32 cellular contexts compared by ENCODE assay signal in the genomic region with DNA sequence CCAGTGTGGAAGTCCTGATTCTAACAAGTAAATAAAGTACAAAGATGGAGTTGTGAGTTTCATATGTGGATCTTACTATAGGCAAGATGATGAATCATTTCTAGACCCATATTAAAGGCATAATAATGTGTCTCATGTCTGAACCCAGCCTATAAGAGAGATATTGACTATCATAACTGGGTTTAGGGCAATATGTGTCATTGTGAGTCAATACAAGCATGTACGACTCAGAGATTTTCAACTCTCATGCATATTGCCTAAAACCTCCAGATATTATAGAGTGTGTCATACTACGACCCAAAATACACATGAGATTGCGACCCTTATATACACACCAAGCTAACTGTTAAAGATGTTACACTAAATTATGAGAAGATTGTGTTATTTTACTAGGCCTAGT.
"Had no signal": no experiment of that assay in that cellular context is flagged by ENCODE, and none has a peak within 500 bp of the region (broad histone marks: within the 10 kb centered on the region; RNA-seq: fewer than 3 reads in every experiment).

No MANE protein-coding gene starts in this region.

- H3K36me3 Mint-ChIP-seq: activated CD4-positive, alpha-beta memory T cell treated with anti-CD3 and anti-CD28 coated beads for 36 hours; activated CD8-positive, alpha-beta memory T cell treated with anti-CD3 and anti-CD28 coated beads, Interleukin-2, amount 10 ng/mL, durations not matched to agents 7 days and 5 days; activated naive CD4-positive, alpha-beta T cell treated with anti-CD3 and anti-CD28 coated beads, Interleukin-2, amount 10 ng/mL, durations not matched to agents 7 days and 5 days; T-cell had no signal

- DNase-seq: activated B cell treated with CpG ODN at 0.5 μM for 24 hours; activated CD4-positive, alpha-beta memory T cell treated with anti-CD3 and anti-CD28 coated beads for 36 hours; activated CD4-positive, alpha-beta T cell treated with anti-CD3 and anti-CD28 coated beads for 1 hour; activated CD4-positive, alpha-beta T cell treated with anti-CD3 and anti-CD28 coated beads for 48 hours; activated CD8-positive, alpha-beta memory T cell treated with anti-CD3 and anti-CD28 coated beads, Interleukin-2, amount 10 ng/mL, durations not matched to agents 7 days and 5 days; activated CD8-positive, alpha-beta memory T cell treated with anti-CD3 and anti-CD28 coated beads, Interleukin-2, amount 50 U/mL, for 4 hours; activated CD8-positive, alpha-beta T cell treated with anti-CD3 and anti-CD28 coated beads, Interleukin-2, amount 10 ng/mL, durations not matched to agents 7 days and 5 days; activated gamma-delta T cell; activated naive CD4-positive, alpha-beta T cell; activated naive CD4-positive, alpha-beta T cell treated with anti-CD3 and anti-CD28 coated beads, Interleukin-2, amount 10 ng/mL, durations not matched to agents 7 days and 5 days; activated T-cell treated with anti-CD3 and anti-CD28 coated beads, Interleukin-2, amount 50 U/mL, for 1 hour; activated T-cell treated with anti-CD3 and anti-CD28 coated beads, Interleukin-2, amount 50 U/mL, for 48 hours; adrenal gland; amygdala; aorta; body of pancreas; central memory CD4-positive, alpha-beta T cell; cerebellar nuclear complex; colonic mucosa; effector CD8-positive, alpha-beta T cell; esophagus squamous epithelium; foreskin melanocyte; heart right ventricle; SW 1271; T-cell; T1000; WERI-Rb-1 had no signal

- H3K4me3 ChIP-seq: adrenal gland, body of pancreas, cardiac muscle cell, colonic mucosa, esophagus squamous epithelium, gastroesophageal sphincter, heart right ventricle had no signal

- ATAC-seq: activated CD8-positive, alpha-beta memory T cell treated with anti-CD3 and anti-CD28 coated beads, Interleukin-2, amount 10 ng/mL, durations not matched to agents 7 days and 5 days; activated CD8-positive, alpha-beta T cell treated with anti-CD3 and anti-CD28 coated beads, Interleukin-2, amount 10 ng/mL, durations not matched to agents 7 days and 5 days; body of pancreas; gastroesophageal sphincter; heart right ventricle; T-cell had no signal

- H3K27ac Mint-ChIP-seq: activated B cell treated with CpG ODN at 0.5 μM for 24 hours; activated CD4-positive, alpha-beta memory T cell treated with anti-CD3 and anti-CD28 coated beads for 36 hours; activated CD8-positive, alpha-beta memory T cell treated with anti-CD3 and anti-CD28 coated beads, Interleukin-2, amount 10 ng/mL, durations not matched to agents 7 days and 5 days; activated CD8-positive, alpha-beta T cell treated with anti-CD3 and anti-CD28 coated beads, Interleukin-2, amount 10 ng/mL, durations not matched to agents 7 days and 5 days; activated naive CD4-positive, alpha-beta T cell treated with anti-CD3 and anti-CD28 coated beads, Interleukin-2, amount 10 ng/mL, durations not matched to agents 7 days and 5 days; activated T-helper 1 cell treated with anti-CD3 and anti-CD28 coated beads, Interleukin-12 subunit alpha, Interleukin-12 subunit beta, Interleukin-2, Interleukin-4 antibody, amounts not matched to agents 30 ng/mL and 10 ng/mL and 1 ng/mL, durations not matched to agents 14 hours and 24 hours and 36 hours; T-cell; T-helper 1 cell treated with Interleukin-12 subunit alpha and Interleukin-12 subunit beta and Interleukin-4 antibody, amounts not matched to agents 30 μg/mL and 1 μg/mL, for 36 hours had no signal

- H3K4me3 Mint-ChIP-seq: activated B cell treated with CpG ODN at 0.5 μM for 24 hours; activated CD4-positive, alpha-beta memory T cell treated with anti-CD3 and anti-CD28 coated beads for 36 hours; activated CD8-positive, alpha-beta memory T cell treated with anti-CD3 and anti-CD28 coated beads, Interleukin-2, amount 10 ng/mL, durations not matched to agents 7 days and 5 days; activated CD8-positive, alpha-beta T cell treated with anti-CD3 and anti-CD28 coated beads, Interleukin-2, amount 10 ng/mL, durations not matched to agents 7 days and 5 days; activated naive CD4-positive, alpha-beta T cell treated with anti-CD3 and anti-CD28 coated beads, Interleukin-2, amount 10 ng/mL, durations not matched to agents 7 days and 5 days; activated T-helper 1 cell treated with anti-CD3 and anti-CD28 coated beads, Interleukin-12 subunit alpha, Interleukin-12 subunit beta, Interleukin-2, Interleukin-4 antibody, amounts not matched to agents 30 ng/mL and 10 ng/mL and 1 ng/mL, durations not matched to agents 14 hours and 24 hours and 36 hours; T-cell; T-helper 1 cell treated with Interleukin-12 subunit alpha and Interleukin-12 subunit beta and Interleukin-4 antibody, amounts not matched to agents 30 μg/mL and 1 μg/mL, for 36 hours had no signal

- H3K27ac ChIP-seq: adrenal gland, body of pancreas, cardiac muscle cell, colonic mucosa, epithelial cell of prostate, esophagus squamous epithelium, gastroesophageal sphincter, heart right ventricle, WERI-Rb-1 had no signal

- H3K27me3 ChIP-seq: adrenal gland, body of pancreas, cardiac muscle cell, colonic mucosa, esophagus squamous epithelium, gastroesophageal sphincter, heart right ventricle had no signal

- H3K9me3 ChIP-seq: adrenal gland, body of pancreas, colonic mucosa, esophagus squamous epithelium, gastroesophageal sphincter, heart right ventricle had no signal

- H3K27me3 Mint-ChIP-seq: activated B cell treated with CpG ODN at 0.5 μM for 24 hours; activated CD4-positive, alpha-beta memory T cell treated with anti-CD3 and anti-CD28 coated beads for 36 hours; activated CD8-positive, alpha-beta memory T cell treated with anti-CD3 and anti-CD28 coated beads, Interleukin-2, amount 10 ng/mL, durations not matched to agents 7 days and 5 days; activated naive CD4-positive, alpha-beta T cell treated with anti-CD3 and anti-CD28 coated beads, Interleukin-2, amount 10 ng/mL, durations not matched to agents 7 days and 5 days; T-cell had no signal

- H3K9me3 Mint-ChIP-seq: activated B cell treated with CpG ODN at 0.5 μM for 24 hours; activated CD4-positive, alpha-beta memory T cell treated with anti-CD3 and anti-CD28 coated beads for 36 hours; activated naive CD4-positive, alpha-beta T cell treated with anti-CD3 and anti-CD28 coated beads, Interleukin-2, amount 10 ng/mL, durations not matched to agents 7 days and 5 days; activated T-helper 1 cell treated with anti-CD3 and anti-CD28 coated beads, Interleukin-12 subunit alpha, Interleukin-12 subunit beta, Interleukin-2, Interleukin-4 antibody, amounts not matched to agents 30 ng/mL and 10 ng/mL and 1 ng/mL, durations not matched to agents 14 hours and 24 hours and 36 hours; T-cell; T-helper 1 cell treated with Interleukin-12 subunit alpha and Interleukin-12 subunit beta and Interleukin-4 antibody, amounts not matched to agents 30 μg/mL and 1 μg/mL, for 36 hours had no signal

- H3K36me3 ChIP-seq: adrenal gland, cardiac muscle cell, colonic mucosa, esophagus squamous epithelium, gastroesophageal sphincter, heart right ventricle, WERI-Rb-1 had no signal

- H3K4me1 ChIP-seq: adrenal gland, body of pancreas, colonic mucosa, esophagus squamous epithelium, gastroesophageal sphincter, heart right ventricle had no signal

- H3K4me1 Mint-ChIP-seq: activated B cell treated with CpG ODN at 0.5 μM for 24 hours; activated CD8-positive, alpha-beta memory T cell treated with anti-CD3 and anti-CD28 coated beads, Interleukin-2, amount 10 ng/mL, durations not matched to agents 7 days and 5 days; activated naive CD4-positive, alpha-beta T cell treated with anti-CD3 and anti-CD28 coated beads, Interleukin-2, amount 10 ng/mL, durations not matched to agents 7 days and 5 days; T-cell had no signal
